1 cellular context compared by ENCODE assay signal in genomic region chr13:106367361-106367781, GRCh38.
TF ChIP-seq lines count a peak whose summit lies in the region.

No MANE protein-coding gene starts in this region.

TF ChIP-seq in GM12878, 131 proteins besides CTCF, POLR2A, EP300 and RAD21 (continued from another document):
- TF ChIP-seq ZNF687 (IDR thresholded peaks at IDR 0.05): peak; percentile 68; the same call in 1 of the 2 replicates
- no peak for TF ChIP-seq ZBTB11 (CRISPR knock-in tag; IDR thresholded peaks at IDR 0.05)
- no peak for TF ChIP-seq SMARCA5 (IDR thresholded peaks at IDR 0.05)
- TF ChIP-seq STAT1 (conservative IDR thresholded peaks at IDR 0.05): no peak
- TF ChIP-seq GATAD2B (conservative IDR thresholded peaks at IDR 0.05; ENCODE audit: low read depth): no peak
- TF ChIP-seq MTA3 (IDR thresholded peaks at IDR 0.05; ENCODE audit: borderline replicate concordance, low read length): no peak
- peak; percentile 11 for TF ChIP-seq MEF2B (IDR thresholded peaks at IDR 0.05; ENCODE audit: partially characterized antibody, poor library complexity, severe bottlenecking)
- TF ChIP-seq NR2C1 (IDR thresholded peaks at IDR 0.05): peak; percentile 89
- TF ChIP-seq CUX1 (IDR thresholded peaks at IDR 0.05; ENCODE audit: insufficient replicate concordance, low read depth, low read length): no peak
- TF ChIP-seq CHD2 (IDR thresholded peaks at IDR 0.05; ENCODE audit: borderline replicate concordance, low read depth, low read length): no peak
- TF ChIP-seq HDGF (IDR thresholded peaks at IDR 0.05): no peak
- peak; percentile 38; the same call in 1 of the 2 replicates for TF ChIP-seq RUNX3 (IDR thresholded peaks at IDR 0.05; ENCODE audit: low read length)
- TF ChIP-seq IKZF1 (conservative IDR thresholded peaks at IDR 0.05): peak; percentile 41; the same call in 1 of the 2 replicates
- no peak for TF ChIP-seq ZNF207 (IDR thresholded peaks at IDR 0.05; ENCODE audit: borderline replicate concordance)
